ENCODE assay signal across 15 cellular contexts in the genomic region with DNA sequence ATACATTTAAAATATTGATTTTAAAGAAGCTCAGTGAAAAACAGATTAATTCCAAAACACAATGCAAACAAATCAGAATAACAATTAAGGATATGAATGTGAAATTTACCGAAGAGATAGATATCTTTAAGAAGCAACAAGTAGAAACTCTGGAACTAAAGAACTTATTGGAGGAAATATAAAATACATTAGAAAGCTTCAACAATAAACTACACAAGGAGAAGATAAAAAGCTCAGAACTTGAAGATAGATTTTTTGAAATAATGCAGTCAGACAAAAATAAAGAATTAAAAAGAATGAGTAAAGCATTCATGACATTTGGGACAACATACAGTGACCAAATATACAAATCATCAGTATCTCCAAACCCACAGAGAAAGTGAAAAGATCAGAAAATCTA. TPM values are rescaled to one million over a fixed set of nuclear protein-coding genes. Genes with fewer than 3 reads are reported as not detected.
DNase-seq lines count a peak whose midpoint lies in the region; ATAC-seq, FAIRE-seq and TF ChIP-seq lines count a peak whose summit lies in the region.
"Had no signal": no experiment of that assay in that cellular context is flagged by ENCODE, and none has a peak within 500 bp of the region (broad histone marks: within the 10 kb centered on the region; RNA-seq: fewer than 3 reads in every experiment).

No MANE protein-coding gene starts in this region.

- H3K4me3 ChIP-seq in HepG2 (replicated peaks in 1 of 3; ENCODE audit: insufficient read depth in 1 of 3, low read depth in 2 of 3, low read length in 3 of 3) (no peak overlapping the region), right lobe of liver (no peak overlapping the region), Karpas-422 (ENCODE audit: low read length) (no peak overlapping the region), K562 (no peak overlapping the region)
- H3K4me3 ChIP-seq: A549 had no signal

- H4K20me1 ChIP-seq in HepG2 (ENCODE audit: insufficient read depth, low read length) (no peaks in the 10 kb centered on the region), Karpas-422 (ENCODE audit: insufficient read depth, low read depth, low read length) (no peaks in the 10 kb centered on the region), K562 (replicated peaks; ENCODE audit: control insufficient read depth, insufficient read depth, low read length) (no peaks in the 10 kb centered on the region)

- H3K9ac ChIP-seq in HepG2 (ENCODE audit: insufficient read depth, low read depth, low read length) (no peak overlapping the region), Karpas-422 (ENCODE audit: low read length) (no peak overlapping the region), K562 (ENCODE audit: insufficient read depth in 1 of 2, low read depth in 2 of 2, low read length in 2 of 2) (no peak overlapping the region)

- TF ChIP-seq POLR2A in HepG2 (IDR thresholded peaks at IDR 0.05; ENCODE audit: insufficient read depth in 1 of 2, low read depth in 2 of 2, low read length in 2 of 2) (no peak), right lobe of liver (IDR thresholded peaks at IDR 0.05) (no peak), K562 (conservative IDR thresholded peaks at IDR 0.05) (no peak)

- H3K27me3 ChIP-seq in HepG2 (ENCODE audit: control insufficient read depth in 1 of 2, insufficient read depth in 2 of 2, low read length in 2 of 2) (no peaks in the 10 kb centered on the region), right lobe of liver (no peaks in the 10 kb centered on the region), Karpas-422 (ENCODE audit: low read length) (no peaks in the 10 kb centered on the region), K562 (ENCODE audit: control insufficient read depth in 2 of 2, insufficient read depth in 2 of 2, low read length in 2 of 2) (no peaks in the 10 kb centered on the region)

- peaks cover 49% of the 10 kb centered on the region for H3K9me3 Mint-ChIP-seq in activated T-helper 2 cell treated with anti-CD3 and anti-CD28 coated beads, Interferon-gamma antibody, Interleukin-2, Interleukin-4, amounts not matched to agents 10 μg/mL and 5 μg/mL and 100 μg/mL, durations not matched to agents 14 hours and 24 hours and 36 hours

- CTCF ChIA-PET in HepG2 (lab: Yijun Ruan, JAX; ENCODE audit: low intra/inter-chr PET ratio, low total read pairs) = no interaction called here
- CTCF ChIA-PET in K562 (lab: Yijun Ruan, JAX; ENCODE audit: low intra/inter-chr PET ratio) = no interaction called here

- DNase-seq in HepG2 (ENCODE audit: low spot score) (no peak), right lobe of liver (no peak), Karpas-422 (peak; percentile 67), K562 (ENCODE audit: extremely low read depth in 1 of 4, low spot score in 3 of 4) (no peak), nucleus accumbens (lab: John Stamatoyannopoulos, UW) (no peak)
- no peak for DNase-seq in activated T-helper 2 cell treated with anti-CD3 and anti-CD28 coated beads, Interferon-gamma antibody, Interleukin-2, Interleukin-4, amounts not matched to agents 10 μg/mL and 5 μg/mL and 100 μg/mL, durations not matched to agents 14 hours and 24 hours and 36 hours (ENCODE audit: low spot score)
- DNase-seq: Caco-2; CD8-positive, alpha-beta memory T cell; GOT3; H9; KG1 had no signal

- H2AFZ ChIP-seq in HepG2 (ENCODE audit: low read length) (no peak overlapping the region), Karpas-422 (ENCODE audit: low read length) (no peak overlapping the region), K562 (ENCODE audit: low read depth, low read length) (no peak overlapping the region)

- no peaks in the 10 kb centered on the region for H3K9me2 ChIP-seq in Karpas-422 (replicated peaks; ENCODE audit: insufficient read depth, low read length)

- no peak for TF ChIP-seq RAD21 in HepG2 (CRISPR knock-in tag; IDR thresholded peaks at IDR 0.05)
- TF ChIP-seq RAD21 in K562 (CRISPR knock-in tag; conservative IDR thresholded peaks at IDR 0.05 in 1 of 2, IDR thresholded peaks at IDR 0.05 in 1 of 2) = no peak

- no peak overlapping the region for H3K27ac Mint-ChIP-seq in activated T-helper 2 cell treated with anti-CD3 and anti-CD28 coated beads, Interferon-gamma antibody, Interleukin-2, Interleukin-4, amounts not matched to agents 10 μg/mL and 5 μg/mL and 100 μg/mL, durations not matched to agents 14 hours and 24 hours and 36 hours
- H3K27ac Mint-ChIP-seq: CD8-positive, alpha-beta memory T cell; H9 had no signal

- H3K4me1 ChIP-seq in HepG2 (ENCODE audit: insufficient read depth, low read length) (peaks cover 30% of the 10 kb centered on the region), right lobe of liver (peaks cover 0 to 11% (median 3%) of the 10 kb centered on the region in 4 donors), Karpas-422 (ENCODE audit: low read length) (no peaks in the 10 kb centered on the region), K562 (replicated peaks in 1 of 2; ENCODE audit: control insufficient read depth in 2 of 2, insufficient read depth in 2 of 2, low read length in 2 of 2) (no peaks in the 10 kb centered on the region)
- H3K4me1 ChIP-seq: A549, Caco-2 had no signal

- FAIRE-seq in HepG2 (lab: Jason Lieb, UNC) (no peak), K562 (lab: Jason Lieb, UNC) (no peak)
- FAIRE-seq: A549, GM12891 had no signal

- TF ChIP-seq EP300 in HepG2 (IDR thresholded peaks at IDR 0.05; ENCODE audit: low read depth in 2 of 2, low read length in 2 of 2) (no peak), HepG2 (CRISPR knock-in tag; IDR thresholded peaks at IDR 0.05; ENCODE audit: borderline replicate concordance) (no peak), K562 (IDR thresholded peaks at IDR 0.05; ENCODE audit: low read length) (no peak)

- H3K9me3 ChIP-seq in HepG2 (ENCODE audit: low read length) = peaks cover 28% of the 10 kb centered on the region
- peaks cover 0 to 7% (median 0%) of the 10 kb centered on the region in 4 donors for H3K9me3 ChIP-seq in right lobe of liver
- H3K9me3 ChIP-seq in Karpas-422 (ENCODE audit: low read length) = peaks cover 23% of the 10 kb centered on the region
- peaks cover 15% of the 10 kb centered on the region for H3K9me3 ChIP-seq in K562 (replicated peaks; ENCODE audit: control insufficient read depth, insufficient read depth, low read depth, low read length)

- H3K27me3 Mint-ChIP-seq in activated T-helper 2 cell treated with anti-CD3 and anti-CD28 coated beads, Interferon-gamma antibody, Interleukin-2, Interleukin-4, amounts not matched to agents 10 μg/mL and 5 μg/mL and 100 μg/mL, durations not matched to agents 14 hours and 24 hours and 36 hours (ENCODE audit: low read depth) = no peaks in the 10 kb centered on the region
- H3K27me3 Mint-ChIP-seq: CD8-positive, alpha-beta memory T cell had no signal

- no peak overlapping the region for H3K27ac ChIP-seq in HepG2 (ENCODE audit: extremely low read length, insufficient read depth, low read length)
- no peak overlapping the region for H3K27ac ChIP-seq in right lobe of liver
- H3K27ac ChIP-seq in Karpas-422 (ENCODE audit: low read length) = no peak overlapping the region
- no peak overlapping the region for H3K27ac ChIP-seq in K562 (ENCODE audit: extremely low read depth, low read depth, low read length)
- H3K27ac ChIP-seq: A549, HL-60 had no signal

- H3K36me3 Mint-ChIP-seq in activated T-helper 2 cell treated with anti-CD3 and anti-CD28 coated beads, Interferon-gamma antibody, Interleukin-2, Interleukin-4, amounts not matched to agents 10 μg/mL and 5 μg/mL and 100 μg/mL, durations not matched to agents 14 hours and 24 hours and 36 hours (ENCODE audit: low read depth) = peaks cover 51% of the 10 kb centered on the region

- POLR2A ChIA-PET in HepG2 (lab: Yijun Ruan, JAX) (no interaction called here), K562 (lab: Yijun Ruan, JAX) (interaction anchor here (0.9 kb wide), 1 partner anchor 15 kb away, joined by 3 read pairs; no protein-coding TSS in a partner anchor)

- H3K79me2 ChIP-seq in HepG2 (ENCODE audit: insufficient read depth, low read length) (peaks cover 12% of the 10 kb centered on the region), Karpas-422 (ENCODE audit: low read length) (no peaks in the 10 kb centered on the region), K562 (ENCODE audit: control insufficient read depth, insufficient read depth, low read length) (0 out of 3 replicates have a peak, but pooled peaks cover 2% of the 10 kb centered on the region)

- TF ChIP-seq CTCF in HepG2 (CRISPR knock-in tag; IDR thresholded peaks at IDR 0.05) (no peak), right lobe of liver (IDR thresholded peaks at IDR 0.05) (no peak), K562 (IDR thresholded peaks at IDR 0.05 in 2 of 3, conservative IDR thresholded peaks at IDR 0.05 in 1 of 3; ENCODE audit: insufficient read depth in 2 of 3, low read depth in 1 of 3, low read length in 3 of 3) (no peak)

- ATAC-seq in HepG2 (no peak), right lobe of liver (no peak), K562 (no peak), HG02938 (IDR thresholded peaks at IDR 0.05; ENCODE audit: unreplicated experiment) (no peak)
- ATAC-seq: A549 had no signal

- intact Hi-C loops in HepG2 (cut with micrococcal nuclease; ENCODE audit: unreplicated experiment) = no loop called here
- intact Hi-C loops in right lobe of liver (cut with DNase I) = no loop called here
- intact Hi-C loops in K562 (cut with micrococcal nuclease) = no loop called here
- intact Hi-C loops in activated T-helper 2 cell treated with anti-CD3 and anti-CD28 coated beads, Interferon-gamma antibody, Interleukin-2, Interleukin-4, amounts not matched to agents 10 μg/mL and 5 μg/mL and 100 μg/mL, durations not matched to agents 14 hours and 24 hours and 36 hours (cut with micrococcal nuclease) = no loop called here

- no TSS peak for BruUV-seq in HepG2 (replicated peaks; lab: Mats Ljungman, UMichigan)
- BruUV-seq in K562 (replicated peaks; lab: Mats Ljungman, UMichigan) = no TSS peak

- H3K4me1 Mint-ChIP-seq in activated T-helper 2 cell treated with anti-CD3 and anti-CD28 coated beads, Interferon-gamma antibody, Interleukin-2, Interleukin-4, amounts not matched to agents 10 μg/mL and 5 μg/mL and 100 μg/mL, durations not matched to agents 14 hours and 24 hours and 36 hours (ENCODE audit: low read depth) = no peaks in the 10 kb centered on the region

- H3K9me1 ChIP-seq in K562 (ENCODE audit: control insufficient read depth, insufficient read depth, low read length) = no peaks in the 10 kb centered on the region

- WGBS in HepG2 (ENCODE audit: low lambda C conversion rate) = 2% methylated on average over 1 of the region's 1 CpG
- WGBS in right lobe of liver (ENCODE audit: insufficient coverage, low coverage, low lambda C conversion rate, missing lambda C conversion rate) = 0% methylated on average over 1 of the region's 1 CpG
- 32% methylated on average over 1 of the region's 1 CpG for WGBS in K562 (ENCODE audit: insufficient coverage, low coverage, missing lambda C conversion rate)

- H3K4me3 Mint-ChIP-seq in activated T-helper 2 cell treated with anti-CD3 and anti-CD28 coated beads, Interferon-gamma antibody, Interleukin-2, Interleukin-4, amounts not matched to agents 10 μg/mL and 5 μg/mL and 100 μg/mL, durations not matched to agents 14 hours and 24 hours and 36 hours (ENCODE audit: low read depth) = no peak overlapping the region
- H3K4me3 Mint-ChIP-seq: CD8-positive, alpha-beta memory T cell; H9 had no signal

- H3K4me2 ChIP-seq in HepG2 (ENCODE audit: low read depth, low read length) = no peak overlapping the region
- H3K4me2 ChIP-seq in Karpas-422 (ENCODE audit: low read depth, low read length, poor library complexity, severe bottlenecking) = no peak overlapping the region
- no peak overlapping the region for H3K4me2 ChIP-seq in K562 (ENCODE audit: insufficient read depth, low read length)
- H3K4me2 ChIP-seq: A549 had no signal

- in situ Hi-C loops in HepG2 (cut with HindIII; ENCODE audit: extremely low pct_ligation_motif_present, low pct_unique_long_range_greater_than_20kb) (no loop called here), K562 (cut with MboI) (no loop called here)

- H3K36me3 ChIP-seq in HepG2 (replicated peaks in 1 of 2; ENCODE audit: control insufficient read depth in 1 of 2, insufficient read depth in 2 of 2, low read length in 2 of 2) (peaks cover 0 to 2% of the 10 kb centered on the region in 2 experiments; a peak in 3 of 5 replicates), right lobe of liver (no peaks in the 10 kb centered on the region), Karpas-422 (ENCODE audit: insufficient read depth, low read length) (peaks cover 9% of the 10 kb centered on the region; the same call in 1 of the 2 replicates), K562 (ENCODE audit: control insufficient read depth, insufficient read depth, low read length) (peaks cover 10% of the 10 kb centered on the region; the same call in 1 of the 3 replicates)

RNA-seq across cellular contexts. Expression of a gene that starts 43.2 kb away (rescaled TPM):
- total RNA-seq in HepG2 (2016; rRNA removed; fragmentation: Illumina TruSeq; extraction: Trizol) = 59.5 and 75.2 TPM in 2 replicates
- 18.4 and 19.7 TPM in 2 replicates for total RNA-seq in HepG2 (2016; cell fraction: cytosol; rRNA removed; fragmentation: Illumina TruSeq; extraction: Trizol; ENCODE audit: low read depth)
- 58.9 and 80.7 TPM in 2 replicates for total RNA-seq in HepG2 (2016; cell fraction: insoluble cytoplasmic fraction; rRNA removed; fragmentation: Illumina TruSeq; extraction: Trizol)
- total RNA-seq in HepG2 (2016; cell fraction: membrane; rRNA removed; fragmentation: Illumina TruSeq; extraction: Trizol) = 28.1 and 29.5 TPM in 2 replicates
- total RNA-seq in HepG2 (2016; cell fraction: nucleus; rRNA removed; fragmentation: Illumina TruSeq; extraction: Trizol) = 35.3 and 35.9 TPM in 2 replicates
- polyA plus RNA-seq in HepG2 (2011; rRNA removed) = 38.3 and 49.9 TPM in 2 replicates
- polyA plus RNA-seq in HepG2 (2011; cell fraction: cytosol; rRNA removed) = 33.7 and 40.2 TPM in 2 replicates
- 11.1 and 14.5 TPM in 2 replicates for polyA plus RNA-seq in HepG2 (2011; cell fraction: nucleus; rRNA removed)
- polyA plus RNA-seq in HepG2 (2012) = 25.4 and 35.3 TPM in 2 replicates
- 9.2 and 10.5 TPM in 2 replicates for polyA plus RNA-seq in HepG2 (2016; cell fraction: cytosol; fragmentation: Illumina TruSeq; extraction: Trizol; ENCODE audit: low read depth)
- 92.1 and 102 TPM in 2 replicates for polyA plus RNA-seq in HepG2 (2016; cell fraction: insoluble cytoplasmic fraction; fragmentation: Illumina TruSeq; extraction: Trizol; ENCODE audit: low read depth)
- polyA plus RNA-seq in HepG2 (2016; cell fraction: membrane; fragmentation: Illumina TruSeq; extraction: Trizol; ENCODE audit: low read depth) = 20.4 and 23.5 TPM in 2 replicates
- polyA plus RNA-seq in HepG2 (2016; cell fraction: nucleus; fragmentation: Illumina TruSeq; extraction: Trizol; ENCODE audit: insufficient read depth, low read depth) = 41.6 and 44.3 TPM in 2 replicates
- polyA minus RNA-seq in HepG2 (2011; rRNA and poly(A)+ RNA removed; ENCODE audit: low replicate concordance) = 16.6 and 21.9 TPM in 2 replicates
- 15.9 and 16.9 TPM in 2 replicates for polyA minus RNA-seq in HepG2 (2011; cell fraction: cytosol; rRNA and poly(A)+ RNA removed)
- 23.2 and 25.1 TPM in 2 replicates for polyA minus RNA-seq in HepG2 (2011; cell fraction: nucleus; rRNA and poly(A)+ RNA removed)
- total RNA-seq in right lobe of liver = 100 to 1,000 TPM in 1 of 6 experiments, 10 to 100 TPM in 5; 64.9 to 143 (median 67.2) TPM
- total RNA-seq in Karpas-422 (2014; rRNA removed; shearing (Covaris generic); ENCODE audit: low replicate concordance) = 30.1 and 36.4 TPM in 2 replicates
- total RNA-seq in K562 (2011; cell fraction: chromatin; rRNA removed; ENCODE audit: low replicate concordance) = 13.1 and 31.6 TPM in 2 replicates
- 6.7 and 8.3 TPM in 2 replicates for total RNA-seq in K562 (2011; cell fraction: nucleolus; rRNA removed)
- 16.2 and 18.0 TPM in 2 replicates for total RNA-seq in K562 (2011; cell fraction: nucleoplasm; rRNA removed)
- 38.0 and 40.2 TPM in 2 replicates for total RNA-seq in K562 (2014; rRNA removed)
- total RNA-seq in K562 (2014; rRNA removed; fragmentation: Illumina TruSeq; extraction: Trizol) = 36.9 and 41.2 TPM in 2 replicates
- total RNA-seq in K562 (2015; rRNA removed; fragmentation: Illumina TruSeq; extraction: Trizol) = 35.4 and 36.0 TPM in 2 replicates
- total RNA-seq in K562 (2021) = 28.9 and 29.4 TPM in 2 replicates
- 57.8 and 67.8 TPM in 2 replicates for polyA plus RNA-seq in K562 (2011; rRNA removed)
- 26.6 and 49.6 TPM in 2 replicates for polyA plus RNA-seq in K562 (2011; cell fraction: cytosol; rRNA removed)
- 14.5 and 23.0 TPM in 2 replicates for polyA plus RNA-seq in K562 (2011; cell fraction: nucleus; rRNA removed)
- polyA plus RNA-seq in K562 (2012) = 29.4 and 32.4 TPM in 2 replicates
- polyA plus RNA-seq in K562 (2014; fragmentation: Illumina TruSeq; extraction: Trizol) = 38.5 and 51.0 TPM in 2 replicates
- polyA plus RNA-seq in K562 (2014; fragmentation: Nextera tagmentation; extraction: Ambion mirVana) = 10 to 100 TPM; 10.7 to 13.9 TPM
- polyA plus RNA-seq in K562 (2014; rRNA removed) = 45.3 and 46.7 TPM in 2 replicates
- polyA minus RNA-seq in K562 (2011; rRNA and poly(A)+ RNA removed) = 32.3 and 38.1 TPM in 2 replicates
- 14.6 and 14.9 TPM in 2 replicates for polyA minus RNA-seq in K562 (2011; cell fraction: cytosol; rRNA and poly(A)+ RNA removed)
- polyA minus RNA-seq in K562 (2011; cell fraction: nucleus; rRNA and poly(A)+ RNA removed) = 11.2 and 16.2 TPM in 2 replicates
- 23.1 and 27.9 TPM in 2 replicates for total RNA-seq in activated T-helper 2 cell treated with anti-CD3 and anti-CD28 coated beads, Interferon-gamma antibody, Interleukin-2, Interleukin-4, amounts not matched to agents 10 μg/mL and 5 μg/mL and 100 μg/mL, durations not matched to agents 14 hours and 24 hours and 36 hours
